8 cellular contexts compared by ENCODE assay signal in genomic region chr19:36528921-36529518, GRCh38. TPM values are rescaled to one million over a fixed set of nuclear protein-coding genes. Genes with fewer than 3 reads are reported as not detected.
DNase-seq lines count a peak whose midpoint lies in the region; ATAC-seq and TF ChIP-seq lines count a peak whose summit lies in the region.

No MANE protein-coding gene starts in this region.

- ATAC-seq in mucosa of descending colon (peak; percentile 30), HG03342 (IDR thresholded peaks at IDR 0.05; ENCODE audit: unreplicated experiment) (no peak), HG02678 (IDR thresholded peaks at IDR 0.05; ENCODE audit: unreplicated experiment) (no peak)

- in situ Hi-C loops in GM13977 (cut with MboI; ENCODE audit: low pct_unique_long_range_greater_than_20kb, low sequenced_read_pairs, unreplicated experiment) (no loop called here), HAP-1 (cut with MboI; ENCODE audit: low sequenced_read_pairs) (no loop called here)

- H3K4me1 ChIP-seq in HAP-1 (no peaks in the 10 kb centered on the region), Peyer's patch (peaks cover 0 to 14% (median 0%) of the 10 kb centered on the region in 4 donors), mucosa of descending colon (ENCODE audit: low read depth) (peaks cover 15% of the 10 kb centered on the region), subcutaneous abdominal adipose tissue (ENCODE audit: control insufficient read depth in 5 of 5, insufficient read depth in 5 of 5, low read length in 5 of 5) (peaks cover 7 to 23% (median 22%) of the 10 kb centered on the region in 5 donors)

- H3K4me3 ChIP-seq in HAP-1 (peak overlapping the region; percentile 72), Peyer's patch (peak overlapping the region; percentile 58 to 83 (median 64)), mucosa of descending colon (peak overlapping the region; percentile 50), subcutaneous abdominal adipose tissue (ENCODE audit: low read depth in 1 of 5, low read length in 5 of 5) (peak overlapping the region; percentile 79 to 97 (median 84))

- no peak for TF ChIP-seq POLR2A in Peyer's patch (IDR thresholded peaks at IDR 0.05)

- DNase-seq in GM13977 (ENCODE audit: low spot score), result peak; percentile 55
- DNase-seq in HAP-1 (ENCODE audit: low spot score in 2 of 2), result peak; percentile 30 to 34
- no peak for DNase-seq in Peyer's patch
- peak in 2 of 3 donors; percentile 8 to 25 for DNase-seq in mucosa of descending colon

- peak overlapping the region; percentile 82 to 98 (median 94) for H3K9ac ChIP-seq in subcutaneous abdominal adipose tissue (ENCODE audit: low read length in 5 of 5)

- H3K36me3 ChIP-seq in HAP-1 (replicated peaks) (peaks cover 12% of the 10 kb centered on the region), Peyer's patch (peaks cover 0 to 14% (median 0%) of the 10 kb centered on the region in 3 donors), mucosa of descending colon (ENCODE audit: low read depth) (no peaks in the 10 kb centered on the region), subcutaneous abdominal adipose tissue (ENCODE audit: control insufficient read depth in 5 of 5, insufficient read depth in 5 of 5, low read length in 5 of 5) (peaks cover 5 to 12% (median 8%) of the 10 kb centered on the region in 5 donors)

- peak overlapping the region; percentile 84 to 92 (median 86) for H3K27ac ChIP-seq in Peyer's patch
- peak overlapping the region; percentile 95 for H3K27ac ChIP-seq in cingulate gyrus (ENCODE audit: low read depth, low read length)
- peak overlapping the region; percentile 96 for H3K27ac ChIP-seq in subcutaneous abdominal adipose tissue (ENCODE audit: low read depth, low read length)

- H3K9me3 ChIP-seq in HAP-1 (peaks cover 11% of the 10 kb centered on the region), Peyer's patch (peaks cover 0 to 42% (median 4%) of the 10 kb centered on the region in 4 donors), mucosa of descending colon (peaks cover 52% of the 10 kb centered on the region), subcutaneous abdominal adipose tissue (ENCODE audit: control insufficient read depth in 5 of 5, low read length in 5 of 5) (peaks cover 7 to 23% (median 21%) of the 10 kb centered on the region in 5 donors)

- intact Hi-C loops in mucosa of descending colon (cut with DNase I, micrococcal nuclease), result no loop called here

- H3K27me3 ChIP-seq in HAP-1 (ENCODE audit: low read depth) (no peaks in the 10 kb centered on the region), Peyer's patch (no peaks in the 10 kb centered on the region), subcutaneous abdominal adipose tissue (ENCODE audit: control insufficient read depth in 5 of 5, insufficient read depth in 4 of 5, low read length in 5 of 5) (no peaks in the 10 kb centered on the region)

- no peak for TF ChIP-seq CTCF in GM13977 (IDR thresholded peaks at IDR 0.05; ENCODE audit: extremely low read depth, insufficient read depth, missing control alignments)
- no peak for TF ChIP-seq CTCF in Peyer's patch (IDR thresholded peaks at IDR 0.05)
- no peak for TF ChIP-seq CTCF in mucosa of descending colon (IDR thresholded peaks at IDR 0.05)

RNA-seq across cellular contexts. Expression of gene ZNF260, which starts 0.9 kb away (rescaled TPM):
- total RNA-seq in Peyer's patch (10 to 100 TPM in 2 of 4 donors, 1 to 10 TPM in 2; 5.0 to 18.6 (median 10.8) TPM), mucosa of descending colon (10 to 100 TPM in 1 of 3 donors, 1 to 10 TPM in 2; 6.9 to 11.0 (median 9.0) TPM)

RNA-seq across cellular contexts. Expression of gene ZNF566, which starts 39.7 kb away (rescaled TPM):
- total RNA-seq in Peyer's patch (10 to 100 TPM in 3 of 4 donors, 1 to 10 TPM in 1; 5.8 to 39.6 (median 10.9) TPM), mucosa of descending colon (10 to 100 TPM in 1 of 3 donors, 1 to 10 TPM in 2; 4.3 to 14.8 (median 9.6) TPM)

RNA-seq across cellular contexts. Expression of gene ZNF529, which starts 44.1 kb away (rescaled TPM):
- total RNA-seq in Peyer's patch (10 to 100 TPM in 1 of 4 donors, 1 to 10 TPM in 3; 4.2 to 14.0 (median 5.8) TPM), mucosa of descending colon (10 to 100 TPM in 1 of 3 donors, 1 to 10 TPM in 2; 6.5 to 13.8 (median 9.4) TPM)

Comparison
In these comparisons a context has a peak if more than half of its experiments do, and no peak if none do; other contexts are left out.
1. DNase-seq: peak in GM13977 (single experiment), HAP-1 (2 of 2) and mucosa of descending colon (2 of 3); none in Peyer's patch (0 of 3).
2. Peak in every context shown above with its lines, with median percentiles within 50 percentile points of each other: H3K4me3 ChIP-seq and H3K27ac ChIP-seq.